Comparison of ENCODE assay signal across 9 cellular contexts in genomic region chr20:19784511-19785172, GRCh38. TPM values are rescaled to one million over a fixed set of nuclear protein-coding genes. Genes with fewer than 3 reads are reported as not detected.
DNase-seq lines count a peak whose midpoint lies in the region; ATAC-seq and TF ChIP-seq lines count a peak whose summit lies in the region.
"Had no signal": no experiment of that assay in that cellular context is flagged by ENCODE, and none has a peak within 500 bp of the region (broad histone marks: within the 10 kb centered on the region; RNA-seq: fewer than 3 reads in every experiment).

No MANE protein-coding gene starts in this region.

- H3K27me3 Mint-ChIP-seq in activated naive CD8-positive, alpha-beta T cell treated with anti-CD3 and anti-CD28 coated beads for 36 hours, result peaks cover 28% of the 10 kb centered on the region
- H3K27me3 Mint-ChIP-seq in progenitor cell of endocrine pancreas, result no peaks in the 10 kb centered on the region

- TF ChIP-seq CTCF in cardiac muscle cell (IDR thresholded peaks at IDR 0.05; ENCODE audit: low read depth, low read length) (peak; percentile 70), progenitor cell of endocrine pancreas (IDR thresholded peaks at IDR 0.05; ENCODE audit: unreplicated experiment) (peak; percentile 80)

- no peak overlapping the region for H3K4me3 ChIP-seq in cardiac muscle cell

- DNase-seq in DMS114 treated with DMSO at 0.1 percent for 48 hours (lab: John Stamatoyannopoulos, UW; ENCODE audit: unreplicated experiment) (peak; percentile 42), NCI-H510A treated with DMSO at 0.1 percent for 48 hours (lab: John Stamatoyannopoulos, UW) (peak; percentile 97), cardiac muscle cell (ENCODE audit: low read depth in 1 of 2, low spot score in 1 of 2) (peak; percentile 89 to 93), progenitor cell of endocrine pancreas (ENCODE audit: low spot score, unreplicated experiment) (no peak)
- DNase-seq in activated naive CD8-positive, alpha-beta T cell treated with anti-CD3 and anti-CD28 coated beads for 36 hours, result peak; percentile 4
- DNase-seq: activated T-cell treated with anti-CD3 and anti-CD28 coated beads, Interleukin-2, amount 50 U/mL, for 4 hours had no signal

- peak overlapping the region; percentile 93 for H3K27ac ChIP-seq in cardiac muscle cell

- peaks cover 4% of the 10 kb centered on the region for H3K4me1 Mint-ChIP-seq in activated naive CD8-positive, alpha-beta T cell treated with anti-CD3 and anti-CD28 coated beads for 36 hours
- H3K4me1 Mint-ChIP-seq in progenitor cell of endocrine pancreas (ENCODE audit: low read depth), result peaks cover 18% of the 10 kb centered on the region

- no peaks in the 10 kb centered on the region for H3K27me3 ChIP-seq in cardiac muscle cell

- no peak overlapping the region for H3K27ac Mint-ChIP-seq in activated naive CD8-positive, alpha-beta T cell treated with anti-CD3 and anti-CD28 coated beads for 36 hours
- H3K27ac Mint-ChIP-seq in progenitor cell of endocrine pancreas, result peak overlapping the region; percentile 54

- H3K4me1 ChIP-seq in cardiac muscle cell (ENCODE audit: low read depth), result peaks cover 42% of the 10 kb centered on the region

- no peak overlapping the region for H3K4me3 Mint-ChIP-seq in activated naive CD8-positive, alpha-beta T cell treated with anti-CD3 and anti-CD28 coated beads for 36 hours
- peak overlapping the region; percentile 5 for H3K4me3 Mint-ChIP-seq in progenitor cell of endocrine pancreas (ENCODE audit: low read depth)
- H3K4me3 Mint-ChIP-seq: activated T-cell treated with anti-CD3 and anti-CD28 coated beads, Interleukin-2, amount 50 U/mL, for 4 hours had no signal

- no peaks in the 10 kb centered on the region for H3K9me3 ChIP-seq in cardiac muscle cell (ENCODE audit: low read depth)

- peaks cover 3% of the 10 kb centered on the region for H3K9me3 Mint-ChIP-seq in activated naive CD8-positive, alpha-beta T cell treated with anti-CD3 and anti-CD28 coated beads for 36 hours
- peaks cover 12% of the 10 kb centered on the region for H3K9me3 Mint-ChIP-seq in progenitor cell of endocrine pancreas (ENCODE audit: low read depth)
- H3K9me3 Mint-ChIP-seq: activated T-cell treated with anti-CD3 and anti-CD28 coated beads, Interleukin-2, amount 50 U/mL, for 4 hours had no signal

- no peaks in the 10 kb centered on the region for H3K36me3 Mint-ChIP-seq in activated naive CD8-positive, alpha-beta T cell treated with anti-CD3 and anti-CD28 coated beads for 36 hours
- peaks cover 7% of the 10 kb centered on the region for H3K36me3 Mint-ChIP-seq in progenitor cell of endocrine pancreas (ENCODE audit: insufficient read depth)

- ATAC-seq in HG02623 (IDR thresholded peaks at IDR 0.05; ENCODE audit: unreplicated experiment) (peak; percentile 48), GM19324 (IDR thresholded peaks at IDR 0.05; ENCODE audit: low FRiP score, unreplicated experiment) (no peak), HG03457 (IDR thresholded peaks at IDR 0.05; ENCODE audit: unreplicated experiment) (no peak)

- H3K36me3 ChIP-seq in cardiac muscle cell, result no peaks in the 10 kb centered on the region

RNA-seq across cellular contexts. Expression of gene RIN2, which starts 26.6 kb away (rescaled TPM):
- not detected for total RNA-seq in activated naive CD8-positive, alpha-beta T cell treated with anti-CD3 and anti-CD28 coated beads for 36 hours
- 33.8 and 42.4 TPM in 2 replicates for total RNA-seq in cardiac muscle cell
- polyA plus RNA-seq in cardiac muscle cell, result 18.4 and 19.9 TPM in 2 replicates
- total RNA-seq in progenitor cell of endocrine pancreas, result 36.0 and 36.1 TPM in 2 replicates

Comparison
In these comparisons a context has a peak if more than half of its experiments do, and no peak if none do; other contexts are left out.
1. RNA of gene RIN2, which starts 26.6 kb away (total RNA-seq): 33.8 to 42.4 TPM in cardiac muscle cell and 36.0 to 36.1 TPM in progenitor cell of endocrine pancreas; not detected in activated naive CD8-positive, alpha-beta T cell treated with anti-CD3 and anti-CD28 coated beads for 36 hours; every median in the first group is over 10 times any median in the second.